Comparison of ENCODE assay signal across 24 cellular contexts in genomic region chr6:101689156-101689555, GRCh38.
"Had no signal": no experiment of that assay in that cellular context is flagged by ENCODE, and none has a peak within 500 bp of the region (broad histone marks: within the 10 kb centered on the region; RNA-seq: fewer than 3 reads in every experiment).

No MANE protein-coding gene starts in this region.

- H3K4me1 Mint-ChIP-seq: activated CD4-positive, alpha-beta memory T cell treated with anti-CD3 and anti-CD28 coated beads, Interleukin-2, amount 10 ng/mL, durations not matched to agents 7 days and 5 days; activated CD4-positive, alpha-beta T cell treated with anti-CD3 and anti-CD28 coated beads, Interleukin-2, amount 10 ng/mL, durations not matched to agents 7 days and 5 days; activated naive CD4-positive, alpha-beta T cell treated with anti-CD3 and anti-CD28 coated beads, Interleukin-2, amount 10 ng/mL, durations not matched to agents 7 days and 5 days; activated naive CD8-positive, alpha-beta T cell treated with anti-CD3 and anti-CD28 coated beads, Interleukin-2, amount 10 ng/mL, durations not matched to agents 7 days and 5 days; brain had no signal

- H3K9me3 Mint-ChIP-seq: activated CD4-positive, alpha-beta memory T cell treated with anti-CD3 and anti-CD28 coated beads, Interleukin-2, amount 10 ng/mL, durations not matched to agents 7 days and 5 days; activated CD4-positive, alpha-beta T cell treated with anti-CD3 and anti-CD28 coated beads, Interleukin-2, amount 10 ng/mL, durations not matched to agents 7 days and 5 days; activated naive CD4-positive, alpha-beta T cell treated with anti-CD3 and anti-CD28 coated beads, Interleukin-2, amount 10 ng/mL, durations not matched to agents 7 days and 5 days; activated naive CD8-positive, alpha-beta T cell treated with anti-CD3 and anti-CD28 coated beads, Interleukin-2, amount 10 ng/mL, durations not matched to agents 7 days and 5 days; activated T-cell treated with anti-CD3 and anti-CD28 coated beads, Interleukin-2, amount 50 U/mL, for 24 hours; brain had no signal

- H3K27me3 Mint-ChIP-seq: activated CD4-positive, alpha-beta memory T cell treated with anti-CD3 and anti-CD28 coated beads, Interleukin-2, amount 10 ng/mL, durations not matched to agents 7 days and 5 days; activated CD4-positive, alpha-beta T cell treated with anti-CD3 and anti-CD28 coated beads, Interleukin-2, amount 10 ng/mL, durations not matched to agents 7 days and 5 days; activated naive CD4-positive, alpha-beta T cell treated with anti-CD3 and anti-CD28 coated beads, Interleukin-2, amount 10 ng/mL, durations not matched to agents 7 days and 5 days; activated naive CD8-positive, alpha-beta T cell treated with anti-CD3 and anti-CD28 coated beads, Interleukin-2, amount 10 ng/mL, durations not matched to agents 7 days and 5 days; activated T-cell treated with anti-CD3 and anti-CD28 coated beads, Interleukin-2, amount 50 U/mL, for 24 hours had no signal

- H3K4me3 Mint-ChIP-seq: activated CD4-positive, alpha-beta memory T cell treated with anti-CD3 and anti-CD28 coated beads, Interleukin-2, amount 10 ng/mL, durations not matched to agents 7 days and 5 days; activated CD4-positive, alpha-beta T cell treated with anti-CD3 and anti-CD28 coated beads, Interleukin-2, amount 10 ng/mL, durations not matched to agents 7 days and 5 days; activated naive CD4-positive, alpha-beta T cell treated with anti-CD3 and anti-CD28 coated beads, Interleukin-2, amount 10 ng/mL, durations not matched to agents 7 days and 5 days; activated naive CD8-positive, alpha-beta T cell treated with anti-CD3 and anti-CD28 coated beads, Interleukin-2, amount 10 ng/mL, durations not matched to agents 7 days and 5 days; activated T-cell treated with anti-CD3 and anti-CD28 coated beads, Interleukin-2, amount 50 U/mL, for 24 hours; activated T-cell treated with anti-CD3 and anti-CD28 coated beads, Interleukin-2, amount 50 U/mL, for 72 hours; brain had no signal

- DNase-seq: activated CD4-positive, alpha-beta memory T cell treated with anti-CD3 and anti-CD28 coated beads, Interleukin-2, amount 10 ng/mL, durations not matched to agents 7 days and 5 days; activated CD4-positive, alpha-beta T cell treated with anti-CD3 and anti-CD28 coated beads for 1 hour; activated CD4-positive, alpha-beta T cell treated with anti-CD3 and anti-CD28 coated beads for 4 hours; activated CD4-positive, alpha-beta T cell treated with anti-CD3 and anti-CD28 coated beads, Interleukin-2, amount 10 ng/mL, durations not matched to agents 7 days and 5 days; activated CD4-positive, alpha-beta T cell treated with anti-CD3 and anti-CD28 coated beads, Interleukin-2, amount 50 U/mL, for 4 hours; activated CD4-positive, CD25-positive, alpha-beta regulatory T cell; activated CD8-positive, alpha-beta memory T cell treated with anti-CD3 and anti-CD28 coated beads, Interleukin-2, amount 50 U/mL, for 48 hours; activated gamma-delta T cell; activated naive CD4-positive, alpha-beta T cell; activated naive CD4-positive, alpha-beta T cell treated with anti-CD3 and anti-CD28 coated beads, Interleukin-2, amount 10 ng/mL, durations not matched to agents 7 days and 5 days; activated naive CD8-positive, alpha-beta T cell treated with anti-CD3 and anti-CD28 coated beads, Interleukin-2, amount 10 ng/mL, durations not matched to agents 7 days and 5 days; activated T-cell treated with anti-CD3 and anti-CD28 coated beads for 4 hours; activated T-cell treated with anti-CD3 and anti-CD28 coated beads, Interleukin-2, amount 50 U/mL, for 24 hours; activated T-cell treated with anti-CD3 and anti-CD28 coated beads, Interleukin-2, amount 50 U/mL, for 72 hours; central memory CD4-positive, alpha-beta T cell; cerebellar nuclear complex; colonic mucosa; effector CD8-positive, alpha-beta T cell; esophagus squamous epithelium; foreskin melanocyte; heart right ventricle; T-helper 2 cell had no signal

- H3K27ac Mint-ChIP-seq: activated CD4-positive, alpha-beta memory T cell treated with anti-CD3 and anti-CD28 coated beads, Interleukin-2, amount 10 ng/mL, durations not matched to agents 7 days and 5 days; activated CD4-positive, alpha-beta T cell treated with anti-CD3 and anti-CD28 coated beads, Interleukin-2, amount 10 ng/mL, durations not matched to agents 7 days and 5 days; activated naive CD4-positive, alpha-beta T cell treated with anti-CD3 and anti-CD28 coated beads, Interleukin-2, amount 10 ng/mL, durations not matched to agents 7 days and 5 days; activated naive CD4-positive, alpha-beta T cell treated with anti-CD3 and anti-CD28 coated beads, Interleukin-2, amount 50 U/mL, for 72 hours; activated naive CD8-positive, alpha-beta T cell treated with anti-CD3 and anti-CD28 coated beads, Interleukin-2, amount 10 ng/mL, durations not matched to agents 7 days and 5 days; activated T-cell treated with anti-CD3 and anti-CD28 coated beads, Interleukin-2, amount 50 U/mL, for 24 hours; activated T-cell treated with anti-CD3 and anti-CD28 coated beads, Interleukin-2, amount 50 U/mL, for 72 hours; brain had no signal

- H3K36me3 Mint-ChIP-seq: activated naive CD4-positive, alpha-beta T cell treated with anti-CD3 and anti-CD28 coated beads, Interleukin-2, amount 10 ng/mL, durations not matched to agents 7 days and 5 days; activated naive CD4-positive, alpha-beta T cell treated with anti-CD3 and anti-CD28 coated beads, Interleukin-2, amount 50 U/mL, for 72 hours; activated naive CD8-positive, alpha-beta T cell treated with anti-CD3 and anti-CD28 coated beads, Interleukin-2, amount 10 ng/mL, durations not matched to agents 7 days and 5 days; brain had no signal
